In the genomic region with DNA sequence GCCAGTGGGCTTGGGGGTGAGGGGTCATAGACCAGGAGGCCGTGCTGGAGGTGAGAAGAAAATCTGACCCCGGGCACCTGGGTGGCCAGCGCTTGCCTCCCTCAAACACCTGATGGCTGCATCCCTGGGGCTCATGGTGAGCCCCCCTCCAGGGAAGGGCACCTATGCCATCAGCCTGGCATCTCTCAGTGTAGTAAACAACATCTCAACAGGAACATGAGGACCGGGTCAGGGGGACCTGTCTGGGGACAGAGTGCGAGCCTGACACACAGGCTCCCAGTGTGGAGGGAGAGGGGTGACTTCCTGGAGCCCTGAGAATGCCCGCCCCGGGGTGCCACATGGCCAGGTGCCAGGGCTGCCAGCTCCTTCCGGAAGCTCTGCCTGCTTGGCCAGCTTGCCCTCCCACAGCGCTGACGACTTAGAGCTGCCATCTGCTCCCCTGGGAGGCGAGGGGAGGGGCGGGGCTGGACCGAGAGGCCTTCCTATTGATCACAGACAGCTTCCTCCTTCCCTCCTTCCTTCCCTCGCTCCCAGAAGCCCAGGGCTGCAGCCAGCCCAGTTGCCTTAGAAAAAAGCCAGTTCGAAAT, we compare ENCODE assay signal across 10 cellular contexts. TPM values are rescaled to one million over a fixed set of nuclear protein-coding genes. Genes with fewer than 3 reads are reported as not detected.
A peak's percentile ranks its signal among the peaks of the same experiment; 100 is the strongest.
DNase-seq lines count a peak whose midpoint lies in the region; ATAC-seq and TF ChIP-seq lines count a peak whose summit lies in the region.
"Had no signal": no experiment of that assay in that cellular context is flagged by ENCODE, and none has a peak within 500 bp of the region (broad histone marks: within the 10 kb centered on the region; RNA-seq: fewer than 3 reads in every experiment).

No MANE protein-coding gene starts in this region.

- 0 out of 2 replicates have a peak, but pooled peaks cover 5% of the 10 kb centered on the region for H3F3A ChIP-seq in GM23338 (replicated peaks; ENCODE audit: low read depth)

- H4K20me1 ChIP-seq in GM23338 (replicated peaks; ENCODE audit: insufficient read depth), result no peaks in the 10 kb centered on the region

- TF ChIP-seq CTCF in GM23338 (conservative IDR thresholded peaks at IDR 0.05; ENCODE audit: low read depth in 2 of 2), result no peak
- TF ChIP-seq CTCF in brain microvascular endothelial cell (IDR thresholded peaks at IDR 0.05; ENCODE audit: low read depth, low read length, missing control alignments), result no peak
- TF ChIP-seq CTCF in psoas muscle (IDR thresholded peaks at IDR 0.05), result no peak
- no peak for TF ChIP-seq CTCF in ascending aorta (IDR thresholded peaks at IDR 0.05)

- H3K9me3 ChIP-seq in psoas muscle (no peaks in the 10 kb centered on the region), ascending aorta (no peaks in the 10 kb centered on the region), MG63 (no peaks in the 10 kb centered on the region)
- H3K9me3 ChIP-seq in CD8-positive, alpha-beta memory T cell (ENCODE audit: low read length), result no peaks in the 10 kb centered on the region

- H3K9me2 ChIP-seq in GM23338 (ENCODE audit: insufficient read depth), result no peaks in the 10 kb centered on the region

- H3K27me3 Mint-ChIP-seq in GM23338 (ENCODE audit: insufficient read depth, low read depth, poor library complexity), result peaks cover 12% of the 10 kb centered on the region
- no peaks in the 10 kb centered on the region for H3K27me3 Mint-ChIP-seq in CD8-positive, alpha-beta memory T cell

- H2AFZ ChIP-seq in GM23338, result no peak overlapping the region

- no peaks in the 10 kb centered on the region for H3K27me3 ChIP-seq in GM23338 (ENCODE audit: insufficient read depth)
- no peaks in the 10 kb centered on the region for H3K27me3 ChIP-seq in brain microvascular endothelial cell (replicated peaks)
- no peaks in the 10 kb centered on the region for H3K27me3 ChIP-seq in psoas muscle (ENCODE audit: insufficient read depth in 3 of 3, low read length in 2 of 3)
- H3K27me3 ChIP-seq in ascending aorta, result no peaks in the 10 kb centered on the region
- no peaks in the 10 kb centered on the region for H3K27me3 ChIP-seq in CD8-positive, alpha-beta memory T cell (ENCODE audit: insufficient read depth, low read length, poor library complexity, severe bottlenecking)
- no peaks in the 10 kb centered on the region for H3K27me3 ChIP-seq in MG63

- no peak for ATAC-seq in GM23338
- ATAC-seq in psoas muscle, result no peak

- H3K4me3 Mint-ChIP-seq in GM23338, result no peak overlapping the region
- no peak overlapping the region for H3K4me3 Mint-ChIP-seq in CD8-positive, alpha-beta memory T cell
- H3K4me3 Mint-ChIP-seq: natural killer cell had no signal

- H3K36me3 ChIP-seq in GM23338 (ENCODE audit: insufficient read depth) (no peaks in the 10 kb centered on the region), brain microvascular endothelial cell (replicated peaks) (peaks cover 84% of the 10 kb centered on the region), psoas muscle (ENCODE audit: insufficient read depth in 1 of 2, low read depth in 1 of 2) (peaks cover 0 to 5% of the 10 kb centered on the region in 2 donors), ascending aorta (peaks cover 4 to 10% of the 10 kb centered on the region in 2 donors), MG63 (no peaks in the 10 kb centered on the region)
- no peaks in the 10 kb centered on the region for H3K36me3 ChIP-seq in CD8-positive, alpha-beta memory T cell (ENCODE audit: insufficient read depth, low read length)

- H3K79me2 ChIP-seq in GM23338 (replicated peaks; ENCODE audit: insufficient read depth), result no peaks in the 10 kb centered on the region

- in situ Hi-C loops in brain microvascular endothelial cell (cut with HindIII; ENCODE audit: low pct_ligation_motif_present, low sequenced_read_pairs), result no loop called here

- peak; percentile 50 for DNase-seq in GM23338 (ENCODE audit: low spot score)
- peak; percentile 24 for DNase-seq in NCI-H345 treated with DMSO at 0.1 percent for 48 hours (lab: John Stamatoyannopoulos, UW; ENCODE audit: unreplicated experiment)
- DNase-seq in brain microvascular endothelial cell, result peak; percentile 20
- DNase-seq in psoas muscle, result peak; percentile 53 to 72
- DNase-seq in ascending aorta (ENCODE audit: low spot score in 2 of 2), result no peak
- no peak for DNase-seq in CD8-positive, alpha-beta memory T cell
- no peak for DNase-seq in MG63
- DNase-seq in midbrain (lab: John Stamatoyannopoulos, UW), result no peak
- DNase-seq: cortex of kidney, natural killer cell had no signal

- H3K4me1 Mint-ChIP-seq in GM23338, result peaks cover 28% of the 10 kb centered on the region
- H3K4me1 Mint-ChIP-seq in CD8-positive, alpha-beta memory T cell, result peaks cover 0 to 4% (median 0%) of the 10 kb centered on the region in 3 donors

- H3K4me2 ChIP-seq in GM23338, result no peak overlapping the region

- no peaks in the 10 kb centered on the region; the same call in 2 of the 3 replicates for H3K9me3 Mint-ChIP-seq in GM23338
- H3K9me3 Mint-ChIP-seq in CD8-positive, alpha-beta memory T cell, result no peaks in the 10 kb centered on the region
- H3K9me3 Mint-ChIP-seq: natural killer cell had no signal

- no peak overlapping the region for H3K27ac Mint-ChIP-seq in GM23338
- peak overlapping the region in 1 of 8 donors; percentile 47 for H3K27ac Mint-ChIP-seq in CD8-positive, alpha-beta memory T cell
- H3K27ac Mint-ChIP-seq: natural killer cell had no signal

- POLR2A ChIA-PET in CD8-positive, alpha-beta memory T cell (lab: Charles Lee), result no interaction called here

- H3K4me1 ChIP-seq in GM23338 (ENCODE audit: insufficient read depth), result peaks cover 15% of the 10 kb centered on the region
- H3K4me1 ChIP-seq in psoas muscle, result no peaks in the 10 kb centered on the region
- peaks cover 0 to 16% of the 10 kb centered on the region in 2 donors for H3K4me1 ChIP-seq in ascending aorta
- peaks cover 6% of the 10 kb centered on the region for H3K4me1 ChIP-seq in CD8-positive, alpha-beta memory T cell (ENCODE audit: insufficient read depth, low read length)

- CTCF ChIA-PET in CD8-positive, alpha-beta memory T cell (lab: Charles Lee), result no interaction called here

- 75 to 82% (median 76%) methylated on average over 11 to 15 of the region's 15 CpGs for WGBS in psoas muscle, 3 donors

- intact Hi-C loops in psoas muscle (cut with DNase I) (no loop called here), ascending aorta (cut with DNase I) (no loop called here)

- peaks cover 2% of the 10 kb centered on the region for H3K36me3 Mint-ChIP-seq in GM23338 (ENCODE audit: low read depth)
- peaks cover 0 to 9% (median 0%) of the 10 kb centered on the region in 3 donors for H3K36me3 Mint-ChIP-seq in CD8-positive, alpha-beta memory T cell
- H3K36me3 Mint-ChIP-seq: natural killer cell had no signal

- H3K27ac ChIP-seq in GM23338 (ENCODE audit: low read depth) (no peak overlapping the region), brain microvascular endothelial cell (peak overlapping the region; percentile 75), psoas muscle (no peak overlapping the region), ascending aorta (peak overlapping the region in 1 of 2 donors; percentile 27)
- no peak overlapping the region for H3K27ac ChIP-seq in CD8-positive, alpha-beta memory T cell (ENCODE audit: low read depth, low read length)

- H3K4me3 ChIP-seq in GM23338 (no peak overlapping the region), brain microvascular endothelial cell (ENCODE audit: low read depth, low read length) (no peak overlapping the region), psoas muscle (no peak overlapping the region), ascending aorta (no peak overlapping the region), MG63 (no peak overlapping the region)
- no peak overlapping the region for H3K4me3 ChIP-seq in CD8-positive, alpha-beta memory T cell (ENCODE audit: low read length)

RNA-seq across cellular contexts. Expression of a gene that starts 12.3 kb away (rescaled TPM):
- 9.4 and 19.8 TPM in 2 replicates for total RNA-seq in GM23338 (2014; rRNA removed; shearing (Covaris generic))
- 9.1 and 11.7 TPM in 2 replicates for polyA plus RNA-seq in GM23338 (2016; fragmentation: Nextera tagmentation; extraction: Ambion mirVana)
- total RNA-seq in psoas muscle, result 1 to 10 TPM; 1.9 to 3.6 (median 2.6) TPM
- polyA plus RNA-seq in psoas muscle, result 1 to 10 TPM; 2.3 to 5.4 (median 4.2) TPM
- total RNA-seq in ascending aorta, result 13.1 TPM
- total RNA-seq in CD8-positive, alpha-beta memory T cell, result 10 to 100 TPM; 18.4 to 18.8 TPM
- polyA plus RNA-seq in CD8-positive, alpha-beta memory T cell, result 1.5 TPM
- 3.8 and 7.8 TPM in 2 replicates for total RNA-seq in MG63 (2014; rRNA removed; shearing (Covaris generic); ENCODE audit: low replicate concordance)

RNA-seq across cellular contexts. Expression of a gene that starts 23.7 kb away (rescaled TPM):
- total RNA-seq in GM23338 (2014; rRNA removed; shearing (Covaris generic)), result 57.2 and 62.1 TPM in 2 replicates
- polyA plus RNA-seq in GM23338 (2016; fragmentation: Nextera tagmentation; extraction: Ambion mirVana) (117 and 129 TPM in 2 replicates), psoas muscle (100 to 1,000 TPM; 106 to 155 (median 149) TPM)
- total RNA-seq in psoas muscle (10 to 100 TPM; 50.4 to 96.2 (median 83.4) TPM), ascending aorta (5.6 TPM)
- total RNA-seq in CD8-positive, alpha-beta memory T cell, result 100 to 1,000 TPM; 102 to 113 TPM
- polyA plus RNA-seq in CD8-positive, alpha-beta memory T cell, result 130 TPM
- 88.8 and 104 TPM in 2 replicates for total RNA-seq in MG63 (2014; rRNA removed; shearing (Covaris generic); ENCODE audit: low replicate concordance)

RNA-seq across cellular contexts. Expression of a gene that starts 23.9 kb away (rescaled TPM):
- 1.3 and 2.8 TPM in 2 replicates for total RNA-seq in GM23338 (2014; rRNA removed; shearing (Covaris generic))
- polyA plus RNA-seq in GM23338 (2016; fragmentation: Nextera tagmentation; extraction: Ambion mirVana) (5.2 and 5.6 TPM in 2 replicates), psoas muscle (1 to 10 TPM; 4.3 to 9.8 (median 8.3) TPM)
- total RNA-seq in psoas muscle (10 to 100 TPM in 2 of 4 donors, 1 to 10 TPM in 2; 8.7 to 13.9 (median 10.6) TPM), ascending aorta (16.0 TPM)
- 10 to 100 TPM; 10.9 to 12.4 TPM for total RNA-seq in CD8-positive, alpha-beta memory T cell
- 10.0 TPM for polyA plus RNA-seq in CD8-positive, alpha-beta memory T cell
- total RNA-seq in MG63 (2014; rRNA removed; shearing (Covaris generic); ENCODE audit: low replicate concordance), result 5.6 and 6.8 TPM in 2 replicates

RNA-seq across cellular contexts. Expression of a gene that starts 31.5 kb away (rescaled TPM):
- 16.3 and 24.6 TPM in 2 replicates for total RNA-seq in GM23338 (2014; rRNA removed; shearing (Covaris generic))
- 18.0 and 18.7 TPM in 2 replicates for polyA plus RNA-seq in GM23338 (2016; fragmentation: Nextera tagmentation; extraction: Ambion mirVana)
- 10 to 100 TPM in 2 of 4 donors, 1 to 10 TPM in 2; 6.8 to 16.9 (median 11.5) TPM for total RNA-seq in psoas muscle
- 10 to 100 TPM in 2 of 3 donors, 1 to 10 TPM in 1; 7.4 to 26.6 (median 14.1) TPM for polyA plus RNA-seq in psoas muscle
- total RNA-seq in ascending aorta, result 55.7 TPM
- 10 to 100 TPM; 23.2 to 26.5 TPM for total RNA-seq in CD8-positive, alpha-beta memory T cell
- 13.1 TPM for polyA plus RNA-seq in CD8-positive, alpha-beta memory T cell
- 5.0 and 16.7 TPM in 2 replicates for total RNA-seq in MG63 (2014; rRNA removed; shearing (Covaris generic); ENCODE audit: low replicate concordance)

RNA-seq across cellular contexts. Expression of a gene that starts 39.5 kb away (rescaled TPM):
- total RNA-seq in GM23338 (2014; rRNA removed; shearing (Covaris generic)), result 5.6 and 7.0 TPM in 2 replicates
- polyA plus RNA-seq in GM23338 (2016; fragmentation: Nextera tagmentation; extraction: Ambion mirVana) (1.8 and 2.2 TPM in 2 replicates), psoas muscle (under 1 TPM; 0.29 to 0.72 (median 0.42) TPM)
- total RNA-seq in psoas muscle (1 to 10 TPM in 1 of 4 donors, under 1 TPM in 3; 0.18 to 1.1 (median 0.72) TPM), ascending aorta (1.3 TPM)
- total RNA-seq in CD8-positive, alpha-beta memory T cell, result under 1 TPM in 1 of 2 experiments, not detected in 1; 0.18 TPM
- 0.17 TPM for polyA plus RNA-seq in CD8-positive, alpha-beta memory T cell
- 1.4 and 2.6 TPM in 2 replicates for total RNA-seq in MG63 (2014; rRNA removed; shearing (Covaris generic); ENCODE audit: low replicate concordance)

Comparison
In these comparisons a context has a peak if more than half of its experiments do, and no peak if none do; other contexts are left out.
1. DNase-seq: peak in GM23338 (single experiment), NCI-H345 treated with DMSO at 0.1 percent for 48 hours (single experiment), brain microvascular endothelial cell (single experiment) and psoas muscle (2 of 2); none in ascending aorta (0 of 2), CD8-positive, alpha-beta memory T cell (0 of 5), MG63 (single experiment) and midbrain (single experiment).